28 cellular contexts compared by ENCODE assay signal in genomic region chr6:121668259-121668658, GRCh38.
DNase-seq lines count a peak whose midpoint lies in the region; ATAC-seq and TF ChIP-seq lines count a peak whose summit lies in the region.
"Had no signal": no experiment of that assay in that cellular context is flagged by ENCODE, and none has a peak within 500 bp of the region (broad histone marks: within the 10 kb centered on the region; RNA-seq: fewer than 3 reads in every experiment).

No MANE protein-coding gene starts in this region.

- H2BK15ac ChIP-seq in IMR-90 (ENCODE audit: low read depth, low read length): peak overlapping the region; percentile 94

- peak overlapping the region; percentile 80 for H2BK120ac ChIP-seq in IMR-90 (ENCODE audit: low read depth, low read length)

- H4K91ac ChIP-seq in IMR-90 (ENCODE audit: insufficient read depth, low read depth, low read length): peak overlapping the region; percentile 53; the same call in 1 of the 2 replicates

- peaks cover 9% of the 10 kb centered on the region for H3K9me3 Mint-ChIP-seq in activated CD4-positive, alpha-beta T cell treated with anti-CD3 and anti-CD28 coated beads, Interleukin-2, amount 10 ng/mL, durations not matched to agents 7 days and 5 days
- H3K9me3 Mint-ChIP-seq: activated naive CD8-positive, alpha-beta T cell treated with anti-CD3 and anti-CD28 coated beads for 36 hours; neural crest cell had no signal

- POLR2A ChIA-PET in IMR-90 (lab: Charles Lee; ENCODE audit: unreplicated experiment): no interaction called here
- POLR2A ChIA-PET in activated CD4-positive, alpha-beta T cell treated with anti-CD3 and anti-CD28 coated beads, Interleukin-2, amount 10 ng/mL, durations not matched to agents 7 days and 5 days (lab: Charles Lee): no interaction called here

- no peak overlapping the region for H2AK9ac ChIP-seq in IMR-90 (replicated peaks; ENCODE audit: low read depth, low read length, poor library complexity)

- H3K27me3 Mint-ChIP-seq in activated CD4-positive, alpha-beta T cell treated with anti-CD3 and anti-CD28 coated beads, Interleukin-2, amount 10 ng/mL, durations not matched to agents 7 days and 5 days: no peaks in the 10 kb centered on the region
- H3K27me3 Mint-ChIP-seq: activated naive CD8-positive, alpha-beta T cell treated with anti-CD3 and anti-CD28 coated beads for 36 hours; central memory CD8-positive, alpha-beta T cell had no signal

- ATAC-seq in IMR-90 (ENCODE audit: low read depth): no peak
- peak; percentile 24 to 63 (median 59) for ATAC-seq in psoas muscle
- no peak for ATAC-seq in HG03342 (IDR thresholded peaks at IDR 0.05; ENCODE audit: unreplicated experiment)
- ATAC-seq: stimulated activated naive CD8-positive, alpha-beta T cell treated with anti-CD3 and anti-CD28 coated beads, Interleukin-15, Interleukin-2, amounts not matched to agents 100 U/mL and 50 U/mL, for 24 hours had no signal

- no peaks in the 10 kb centered on the region for H3K27me3 ChIP-seq in IMR-90 (ENCODE audit: control insufficient read depth, insufficient read depth, low read length)
- no peaks in the 10 kb centered on the region for H3K27me3 ChIP-seq in psoas muscle (ENCODE audit: insufficient read depth in 3 of 3, low read length in 2 of 3)
- H3K27me3 ChIP-seq: BLaER1, esophagus muscularis mucosa, SJSA1 had no signal

- no peaks in the 10 kb centered on the region for H4K20me1 ChIP-seq in IMR-90 (ENCODE audit: insufficient read depth, low read length)
- H4K20me1 ChIP-seq: BLaER1 had no signal

- H3K18ac ChIP-seq in IMR-90 (ENCODE audit: low read depth, low read length): peak overlapping the region; percentile 11; the same call in 1 of the 2 replicates

- intact Hi-C loops in IMR-90 (cut with micrococcal nuclease) (no loop called here), psoas muscle (cut with DNase I) (no loop called here)

- peak overlapping the region; percentile 65; the same call in 1 of the 2 replicates for H2AK5ac ChIP-seq in IMR-90 (ENCODE audit: low read depth, low read length)

- peak overlapping the region; percentile 40 for H2AFZ ChIP-seq in IMR-90 (replicated peaks; ENCODE audit: low read length, poor library complexity)
- H2AFZ ChIP-seq: parathyroid adenoma had no signal

- CTCF ChIA-PET in IMR-90 (lab: Yijun Ruan, JAX): interaction anchor here (0.6 to 1.9 kb wide), 2 partner anchors 15 to 144 kb away, joined by 7 to 8 read pairs; no protein-coding TSS in a partner anchor
- CTCF ChIA-PET in activated CD4-positive, alpha-beta T cell treated with anti-CD3 and anti-CD28 coated beads, Interleukin-2, amount 10 ng/mL, durations not matched to agents 7 days and 5 days (lab: Charles Lee): no interaction called here

- peak overlapping the region; percentile 52 for H3K27ac ChIP-seq in IMR-90 (ENCODE audit: insufficient read depth, low read length)
- H3K27ac ChIP-seq in psoas muscle: no peak overlapping the region
- H3K27ac ChIP-seq: BLaER1, esophagus muscularis mucosa, parathyroid adenoma, SJSA1, thoracic aorta, VCaP had no signal

- H4K5ac ChIP-seq in IMR-90 (ENCODE audit: low read depth, low read length): peak overlapping the region; percentile 9; the same call in 1 of the 2 replicates

- BruUV-seq in IMR-90 (replicated peaks; lab: Mats Ljungman, UMichigan): no TSS peak

- DNase-seq in AG10803 (ENCODE audit: low read depth): peak; percentile 61
- DNase-seq in IMR-90: peak; percentile 35
- DNase-seq in fibroblast of mammary gland (ENCODE audit: low read depth): peak; percentile 57
- peak in 1 of 2 donors; percentile 53 for DNase-seq in psoas muscle
- DNase-seq in amniotic stem cell (lab: John Stamatoyannopoulos, UW): no peak
- no peak for DNase-seq in activated CD4-positive, alpha-beta T cell treated with anti-CD3 and anti-CD28 coated beads, Interleukin-2, amount 10 ng/mL, durations not matched to agents 7 days and 5 days
- DNase-seq: activated CD4-positive, alpha-beta T cell treated with anti-CD3 and anti-CD28 coated beads for 4 hours; activated CD8-positive, alpha-beta memory T cell treated with anti-CD3 and anti-CD28 coated beads for 24 hours; activated effector memory CD4-positive, alpha-beta T cell treated with anti-CD3 and anti-CD28 coated beads, Interleukin-2, amount 50 U/mL, for 16 hours; activated naive CD8-positive, alpha-beta T cell treated with anti-CD3 and anti-CD28 coated beads for 36 hours; DMS 273 treated with DMSO at 0.1 percent for 48 hours; HCEC 1CT; hippocampal formation; mammary epithelial cell; NCI-H1092 treated with DMSO at 0.1 percent for 48 hours; NCI-H187; stimulated activated CD4-positive, alpha-beta T cell treated with anti-CD3 and anti-CD28 coated beads, Interleukin-1b, Interleukin-23, amount 100 ng/mL, for 48 hours; stimulated activated naive CD8-positive, alpha-beta T cell treated with anti-CD3 and anti-CD28 coated beads, Interleukin-15, Interleukin-2, amounts not matched to agents 100 U/mL and 50 U/mL, for 24 hours; T-helper 9 cell had no signal

- peak overlapping the region; percentile 73; the same call in 1 of the 2 replicates for H3K4ac ChIP-seq in IMR-90 (ENCODE audit: low read depth, low read length)

- 92% methylated on average over 2 of the region's 3 CpGs; no CpG with 5 or more reads in 1 of the 2 experiments for WGBS in IMR-90 (ENCODE audit: extremely low coverage in 2 of 2, insufficient read length in 1 of 2), 2 experiments
- WGBS in psoas muscle, 3 donors: 77 to 81% (median 79%) methylated on average over 3 of the region's 3 CpGs

- H3K9me1 ChIP-seq in IMR-90 (ENCODE audit: insufficient read depth, low read length): peaks cover 12% of the 10 kb centered on the region

- H3K4me3 Mint-ChIP-seq in activated CD4-positive, alpha-beta T cell treated with anti-CD3 and anti-CD28 coated beads, Interleukin-2, amount 10 ng/mL, durations not matched to agents 7 days and 5 days: no peak overlapping the region
- H3K4me3 Mint-ChIP-seq: activated naive CD8-positive, alpha-beta T cell treated with anti-CD3 and anti-CD28 coated beads for 36 hours; central memory CD8-positive, alpha-beta T cell; neural crest cell had no signal

- no peaks in the 10 kb centered on the region for H3K36me3 ChIP-seq in IMR-90 (ENCODE audit: control insufficient read depth, insufficient read depth, low read length)
- no peaks in the 10 kb centered on the region for H3K36me3 ChIP-seq in psoas muscle (ENCODE audit: insufficient read depth in 1 of 2, low read depth in 1 of 2)
- H3K36me3 ChIP-seq: BLaER1, esophagus muscularis mucosa, SJSA1, thoracic aorta had no signal

- no peak overlapping the region for H3K23ac ChIP-seq in IMR-90 (ENCODE audit: low read depth, low read length)

- no peaks in the 10 kb centered on the region for H3K36me3 Mint-ChIP-seq in activated CD4-positive, alpha-beta T cell treated with anti-CD3 and anti-CD28 coated beads, Interleukin-2, amount 10 ng/mL, durations not matched to agents 7 days and 5 days (ENCODE audit: low read depth)
- H3K36me3 Mint-ChIP-seq: activated naive CD8-positive, alpha-beta T cell treated with anti-CD3 and anti-CD28 coated beads for 36 hours had no signal

- no peak for TF ChIP-seq CTCF in AG10803 (conservative IDR thresholded peaks at IDR 0.05; ENCODE audit: low read length)
- no peak for TF ChIP-seq CTCF in IMR-90 (conservative IDR thresholded peaks at IDR 0.05; ENCODE audit: low read depth, low read length)
- TF ChIP-seq CTCF in fibroblast of mammary gland (conservative IDR thresholded peaks at IDR 0.05; ENCODE audit: control insufficient read depth, insufficient read depth, low read depth, low read length): no peak
- TF ChIP-seq CTCF in psoas muscle (IDR thresholded peaks at IDR 0.05): no peak

- H3K4me2 ChIP-seq in IMR-90 (ENCODE audit: low read depth, low read length): no peak overlapping the region
- H3K4me2 ChIP-seq: BLaER1 had no signal

- no peak overlapping the region for H3K9ac ChIP-seq in IMR-90 (ENCODE audit: low read depth, low read length)
- H3K9ac ChIP-seq: BLaER1, parathyroid adenoma had no signal

- H3K4me1 Mint-ChIP-seq in activated CD4-positive, alpha-beta T cell treated with anti-CD3 and anti-CD28 coated beads, Interleukin-2, amount 10 ng/mL, durations not matched to agents 7 days and 5 days: no peaks in the 10 kb centered on the region
- H3K4me1 Mint-ChIP-seq: activated naive CD8-positive, alpha-beta T cell treated with anti-CD3 and anti-CD28 coated beads for 36 hours; central memory CD8-positive, alpha-beta T cell; neural crest cell had no signal

- no peak for TF ChIP-seq POLR2A in IMR-90 (IDR thresholded peaks at IDR 0.05; ENCODE audit: low read depth, low read length)

- dilution Hi-C loops in IMR-90 (cut with HindIII; ENCODE audit: low sequenced_read_pairs, unreplicated experiment): no loop called here

- no peak for TF ChIP-seq RAD21 in IMR-90 (IDR thresholded peaks at IDR 0.05; ENCODE audit: low read length)

- peak overlapping the region; percentile 76 for H2BK5ac ChIP-seq in IMR-90 (ENCODE audit: low read depth, low read length, poor library complexity, severe bottlenecking)

- no peak overlapping the region for H3K27ac Mint-ChIP-seq in activated CD4-positive, alpha-beta T cell treated with anti-CD3 and anti-CD28 coated beads, Interleukin-2, amount 10 ng/mL, durations not matched to agents 7 days and 5 days
- H3K27ac Mint-ChIP-seq: activated naive CD8-positive, alpha-beta T cell treated with anti-CD3 and anti-CD28 coated beads for 36 hours had no signal

- no peaks in the 10 kb centered on the region for H3K79me1 ChIP-seq in IMR-90 (ENCODE audit: low read depth in 1 of 2, low read length in 2 of 2)

- 0 out of 2 replicates have a peak overlapping the region, but pooled peaks have one; percentile 4 for H3K14ac ChIP-seq in IMR-90 (replicated peaks; ENCODE audit: low read depth, low read length)

- H2BK20ac ChIP-seq in IMR-90 (ENCODE audit: low read depth, low read length): peak overlapping the region; percentile 45

- in situ Hi-C loops in IMR-90 (cut with MboI; ENCODE audit: low sequenced_read_pairs): no loop called here

- no peak overlapping the region for H3K4me3 ChIP-seq in AG10803 (ENCODE audit: low read length)
- no peak overlapping the region for H3K4me3 ChIP-seq in IMR-90 (ENCODE audit: insufficient read depth, low read depth, low read length)
- no peak overlapping the region for H3K4me3 ChIP-seq in fibroblast of mammary gland (ENCODE audit: control insufficient read depth, low read depth, low read length)
- H3K4me3 ChIP-seq in psoas muscle: no peak overlapping the region
- H3K4me3 ChIP-seq: BLaER1, esophagus muscularis mucosa, SJSA1, thoracic aorta had no signal

- H3K9me3 ChIP-seq in IMR-90 (ENCODE audit: control insufficient read depth, insufficient read depth, low read length): no peaks in the 10 kb centered on the region
- no peaks in the 10 kb centered on the region for H3K9me3 ChIP-seq in psoas muscle
- H3K9me3 ChIP-seq: esophagus muscularis mucosa, SJSA1, thoracic aorta had no signal

- H3K56ac ChIP-seq in IMR-90 (ENCODE audit: extremely low read depth, insufficient read depth, low read length): no peak overlapping the region

- H3K4me1 ChIP-seq in IMR-90 (ENCODE audit: control insufficient read depth, insufficient read depth, low read length) (peaks cover 9% of the 10 kb centered on the region), psoas muscle (peaks cover 6% of the 10 kb centered on the region)
- H3K4me1 ChIP-seq: parathyroid adenoma had no signal

- H4K8ac ChIP-seq in IMR-90 (ENCODE audit: low read depth in 2 of 2, low read length in 2 of 2): peak overlapping the region; percentile 36 to 50; a peak in 2 of 4 replicates

TF ChIP-seq in IMR-90, 13 proteins besides CTCF, POLR2A, EP300 and RAD21 (continues in another document):
- TF ChIP-seq BHLHE40 (IDR thresholded peaks at IDR 0.05; ENCODE audit: low read depth, low read length): no peak

Comparison
In these comparisons a context has a peak if more than half of its experiments do, and no peak if none do; other contexts are left out.
1. DNase-seq: peak in AG10803 (single experiment), IMR-90 (single experiment) and fibroblast of mammary gland (single experiment); none in amniotic stem cell (single experiment) and activated CD4-positive, alpha-beta T cell treated with anti-CD3 and anti-CD28 coated beads, Interleukin-2, amount 10 ng/mL, durations not matched to agents 7 days and 5 days (single experiment).
2. ATAC-seq: peak in psoas muscle (4 of 4); none in IMR-90 (single experiment) and HG03342 (single experiment).